8 cellular contexts compared by ENCODE assay signal in genomic region chr1:47444578-47445465, GRCh38. TPM values are rescaled to one million over a fixed set of nuclear protein-coding genes. Genes with fewer than 3 reads are reported as not detected.
DNase-seq lines count a peak whose midpoint lies in the region; ATAC-seq and TF ChIP-seq lines count a peak whose summit lies in the region.

No MANE protein-coding gene starts in this region.

- no peaks in the 10 kb centered on the region for H3K9me3 Mint-ChIP-seq in activated CD4-positive, alpha-beta T cell treated with anti-CD3 and anti-CD28 coated beads, Interleukin-2, amount 10 ng/mL, durations not matched to agents 7 days and 5 days
- H3K9me3 Mint-ChIP-seq in activated naive CD8-positive, alpha-beta T cell (ENCODE audit: low read depth) = no peaks in the 10 kb centered on the region

- H3K27me3 Mint-ChIP-seq in activated CD4-positive, alpha-beta T cell treated with anti-CD3 and anti-CD28 coated beads, Interleukin-2, amount 10 ng/mL, durations not matched to agents 7 days and 5 days = peaks cover 18% of the 10 kb centered on the region
- peaks cover 31% of the 10 kb centered on the region for H3K27me3 Mint-ChIP-seq in activated naive CD8-positive, alpha-beta T cell

- peak; percentile 20 for DNase-seq in activated CD4-positive, alpha-beta T cell treated with anti-CD3 and anti-CD28 coated beads, Interleukin-2, amount 10 ng/mL, durations not matched to agents 7 days and 5 days
- no peak for DNase-seq in activated CD4-positive, alpha-beta T cell treated with anti-CD3 and anti-CD28 coated beads, Interleukin-2, amount 50 U/mL, for 4 hours
- DNase-seq in left kidney (ENCODE audit: low read depth, low spot score) (peak; percentile 74), thoracic aorta (ENCODE audit: low spot score) (no peak), NCI-H774 (lab: John Stamatoyannopoulos, UW) (no peak)

- peak overlapping the region; percentile 48 for H3K4me3 ChIP-seq in thoracic aorta

- ATAC-seq in thoracic aorta (ENCODE audit: insufficient number of reproducible peaks, low FRiP score, low read depth) (no peak), HG02885 (IDR thresholded peaks at IDR 0.05; ENCODE audit: poor library complexity, unreplicated experiment) (no peak), HG02852 (IDR thresholded peaks at IDR 0.05; ENCODE audit: unreplicated experiment) (no peak)

- peaks cover 0 to 32% of the 10 kb centered on the region in 2 donors for H3K4me1 ChIP-seq in thoracic aorta (ENCODE audit: control insufficient read depth in 1 of 2, low read depth in 2 of 2)

- H3K4me3 Mint-ChIP-seq in activated CD4-positive, alpha-beta T cell treated with anti-CD3 and anti-CD28 coated beads, Interleukin-2, amount 10 ng/mL, durations not matched to agents 7 days and 5 days = peak overlapping the region; percentile 35
- peak overlapping the region; percentile 67 for H3K4me3 Mint-ChIP-seq in activated naive CD8-positive, alpha-beta T cell

- H3K4me1 Mint-ChIP-seq in activated CD4-positive, alpha-beta T cell treated with anti-CD3 and anti-CD28 coated beads, Interleukin-2, amount 10 ng/mL, durations not matched to agents 7 days and 5 days = peaks cover 18% of the 10 kb centered on the region
- peaks cover 15% of the 10 kb centered on the region for H3K4me1 Mint-ChIP-seq in activated naive CD8-positive, alpha-beta T cell (ENCODE audit: low read depth)

- H3K27ac Mint-ChIP-seq in activated CD4-positive, alpha-beta T cell treated with anti-CD3 and anti-CD28 coated beads, Interleukin-2, amount 10 ng/mL, durations not matched to agents 7 days and 5 days = peak overlapping the region; percentile 69
- H3K27ac Mint-ChIP-seq in activated naive CD8-positive, alpha-beta T cell = peak overlapping the region; percentile 23

- POLR2A ChIA-PET in activated CD4-positive, alpha-beta T cell treated with anti-CD3 and anti-CD28 coated beads, Interleukin-2, amount 10 ng/mL, durations not matched to agents 7 days and 5 days (lab: Charles Lee) = no interaction called here

- no peaks in the 10 kb centered on the region for H3K27me3 ChIP-seq in thoracic aorta (replicated peaks; ENCODE audit: insufficient read depth)

- H3K36me3 Mint-ChIP-seq in activated CD4-positive, alpha-beta T cell treated with anti-CD3 and anti-CD28 coated beads, Interleukin-2, amount 10 ng/mL, durations not matched to agents 7 days and 5 days (ENCODE audit: low read depth) = no peaks in the 10 kb centered on the region
- H3K36me3 Mint-ChIP-seq in activated naive CD8-positive, alpha-beta T cell = no peaks in the 10 kb centered on the region

- H3K36me3 ChIP-seq in thoracic aorta = peaks cover 4% of the 10 kb centered on the region

- no peak overlapping the region for H3K27ac ChIP-seq in thoracic aorta

- CTCF ChIA-PET in activated CD4-positive, alpha-beta T cell treated with anti-CD3 and anti-CD28 coated beads, Interleukin-2, amount 10 ng/mL, durations not matched to agents 7 days and 5 days (lab: Charles Lee) = interaction anchor here (0.7 to 1.1 kb wide), 3 partner anchors 9 to 60 kb away, joined by 4 to 5 read pairs (median 5); no protein-coding TSS in a partner anchor

- H3K9me3 ChIP-seq in thoracic aorta = no peaks in the 10 kb centered on the region

- TF ChIP-seq CTCF in thoracic aorta (IDR thresholded peaks at IDR 0.05) = no peak

RNA-seq across cellular contexts. Expression of gene FOXD2, which starts 7.0 kb away (rescaled TPM):
- total RNA-seq in activated CD4-positive, alpha-beta T cell treated with anti-CD3 and anti-CD28 coated beads, Interleukin-2, amount 10 ng/mL, durations not matched to agents 7 days and 5 days = under 1 TPM; 0.15 to 0.20 TPM
- total RNA-seq in thoracic aorta = 1 to 10 TPM; 4.9 TPM

RNA-seq across cellular contexts. Expression of gene FOXE3, which starts 28.7 kb away (rescaled TPM):
- total RNA-seq in activated CD4-positive, alpha-beta T cell treated with anti-CD3 and anti-CD28 coated beads, Interleukin-2, amount 10 ng/mL, durations not matched to agents 7 days and 5 days = not detected
- under 1 TPM in 1 of 2 donors, not detected in 1; 0.28 TPM for total RNA-seq in thoracic aorta

Comparison
In these comparisons a context has a peak if more than half of its experiments do, and no peak if none do; other contexts are left out.
1. DNase-seq: peak in activated CD4-positive, alpha-beta T cell treated with anti-CD3 and anti-CD28 coated beads, Interleukin-2, amount 10 ng/mL, durations not matched to agents 7 days and 5 days (single experiment) and left kidney (single experiment); none in activated CD4-positive, alpha-beta T cell treated with anti-CD3 and anti-CD28 coated beads, Interleukin-2, amount 50 U/mL, for 4 hours (0 of 2), thoracic aorta (single experiment) and NCI-H774 (single experiment).
2. RNA of gene FOXD2, which starts 7.0 kb away (total RNA-seq): 4.9 TPM in thoracic aorta; 0.15 to 0.20 TPM in activated CD4-positive, alpha-beta T cell treated with anti-CD3 and anti-CD28 coated beads, Interleukin-2, amount 10 ng/mL, durations not matched to agents 7 days and 5 days; every median in the first group is over 4 times any median in the second.